In the genomic region with DNA sequence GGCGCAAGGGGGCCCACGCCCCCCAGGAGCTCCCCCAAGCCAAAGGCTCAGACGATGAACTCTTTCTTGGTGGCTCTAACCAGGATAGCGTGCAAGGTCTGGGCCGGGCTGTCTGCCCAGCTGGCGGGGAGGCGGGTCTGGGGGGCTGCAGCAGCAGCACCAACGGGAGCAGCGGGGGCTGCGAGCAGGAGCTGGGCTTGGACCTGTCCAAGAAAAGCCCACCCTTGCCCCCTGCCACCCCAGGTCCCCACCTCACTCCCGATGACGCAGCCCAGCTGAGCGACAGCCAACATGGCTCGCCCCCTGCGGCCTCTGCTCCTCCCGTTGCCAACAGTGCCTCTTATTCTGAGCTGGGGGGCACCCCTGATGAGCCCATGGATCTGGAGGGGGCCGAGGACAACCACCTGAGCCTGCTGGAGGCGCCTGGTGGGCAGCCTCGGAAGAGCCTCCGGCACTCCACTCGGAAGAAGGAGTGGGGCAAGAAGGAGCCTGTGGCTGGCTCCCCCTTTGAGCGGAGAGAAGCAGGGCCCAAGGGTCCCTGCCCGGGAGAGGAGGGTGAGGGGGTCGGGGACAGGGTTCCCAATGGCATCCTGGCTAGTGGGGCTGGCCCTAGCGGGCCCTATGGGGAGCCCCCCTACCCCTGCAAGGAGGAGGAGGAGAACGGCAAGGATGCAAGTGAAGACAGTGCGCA, we compare ENCODE assay signal across 23 cellular contexts. TPM values are rescaled to one million over a fixed set of nuclear protein-coding genes. Genes with fewer than 3 reads are reported as not detected.
A peak's percentile ranks its signal among the peaks of the same experiment; 100 is the strongest.
DNase-seq lines count a peak whose midpoint lies in the region; ATAC-seq and TF ChIP-seq lines count a peak whose summit lies in the region.
"Had no signal": no experiment of that assay in that cellular context is flagged by ENCODE, and none has a peak within 500 bp of the region (broad histone marks: within the 10 kb centered on the region; RNA-seq: fewer than 3 reads in every experiment).

No MANE protein-coding gene starts in this region.

- H3K27me3 ChIP-seq in heart right ventricle (no peaks in the 10 kb centered on the region), upper lobe of left lung (no peaks in the 10 kb centered on the region)

- no peak for ATAC-seq in heart right ventricle
- no peak for ATAC-seq in upper lobe of left lung (ENCODE audit: low FRiP score in 2 of 2)
- ATAC-seq in HG02759 (IDR thresholded peaks at IDR 0.05; ENCODE audit: unreplicated experiment): no peak
- ATAC-seq: GM23338, WTC11 had no signal

- H3K4me1 ChIP-seq in heart right ventricle: peaks cover 0 to 12% (median 0%) of the 10 kb centered on the region in 9 donors
- no peaks in the 10 kb centered on the region for H3K4me1 ChIP-seq in upper lobe of left lung

- no peaks in the 10 kb centered on the region for H3K27me3 Mint-ChIP-seq in activated naive CD4-positive, alpha-beta T cell treated with anti-CD3 and anti-CD28 coated beads for 36 hours (ENCODE audit: low read depth)
- no peaks in the 10 kb centered on the region for H3K27me3 Mint-ChIP-seq in nephron progenitor cell (ENCODE audit: low read depth, poor library complexity)
- H3K27me3 Mint-ChIP-seq: CD4-positive, alpha-beta T cell had no signal

- no peak overlapping the region for H3K27ac Mint-ChIP-seq in activated naive CD4-positive, alpha-beta T cell treated with anti-CD3 and anti-CD28 coated beads for 36 hours
- H3K27ac Mint-ChIP-seq in nephron progenitor cell: peak overlapping the region; percentile 69
- H3K27ac Mint-ChIP-seq: CD4-positive, alpha-beta T cell; GM23338; mesothelial cell of epicardium; WTC11 had no signal

- H3K9me3 Mint-ChIP-seq in activated naive CD4-positive, alpha-beta T cell treated with anti-CD3 and anti-CD28 coated beads for 36 hours: no peaks in the 10 kb centered on the region
- no peaks in the 10 kb centered on the region for H3K9me3 Mint-ChIP-seq in nephron progenitor cell
- H3K9me3 Mint-ChIP-seq: CD4-positive, alpha-beta T cell; GM23338; mesothelial cell of epicardium; neural crest cell; WTC11 had no signal

- H3K27ac ChIP-seq in heart right ventricle: no peak overlapping the region
- no peak overlapping the region for H3K27ac ChIP-seq in upper lobe of left lung
- H3K27ac ChIP-seq: HL-60 had no signal

- H3K36me3 Mint-ChIP-seq in activated naive CD4-positive, alpha-beta T cell treated with anti-CD3 and anti-CD28 coated beads for 36 hours (ENCODE audit: low read depth): peaks cover 2% of the 10 kb centered on the region
- H3K36me3 Mint-ChIP-seq in nephron progenitor cell (ENCODE audit: low read depth): peaks cover 10% of the 10 kb centered on the region
- H3K36me3 Mint-ChIP-seq: mesothelial cell of epicardium had no signal

- H3K36me3 ChIP-seq in heart right ventricle (peaks cover 0 to 46% (median 14%) of the 10 kb centered on the region in 9 donors), upper lobe of left lung (peaks cover 0 to 38% (median 32%) of the 10 kb centered on the region in 4 donors)

- H3K4me3 Mint-ChIP-seq in activated naive CD4-positive, alpha-beta T cell treated with anti-CD3 and anti-CD28 coated beads for 36 hours: no peak overlapping the region
- no peak overlapping the region for H3K4me3 Mint-ChIP-seq in nephron progenitor cell
- H3K4me3 Mint-ChIP-seq: CD4-positive, alpha-beta T cell; GM23338; mesothelial cell of epicardium; neural crest cell; WTC11 had no signal

- no peaks in the 10 kb centered on the region for H3K4me1 Mint-ChIP-seq in activated naive CD4-positive, alpha-beta T cell treated with anti-CD3 and anti-CD28 coated beads for 36 hours (ENCODE audit: low read depth)
- peaks cover 29% of the 10 kb centered on the region for H3K4me1 Mint-ChIP-seq in nephron progenitor cell
- H3K4me1 Mint-ChIP-seq: neural crest cell had no signal

- no peak for TF ChIP-seq POLR2A in upper lobe of left lung (IDR thresholded peaks at IDR 0.05)

- intact Hi-C loops in activated naive CD4-positive, alpha-beta T cell treated with anti-CD3 and anti-CD28 coated beads for 36 hours (cut with micrococcal nuclease): no loop called here
- intact Hi-C loops in heart right ventricle (cut with DNase I): no loop called here

- DNase-seq in activated naive CD4-positive, alpha-beta T cell treated with anti-CD3 and anti-CD28 coated beads, Interleukin-2, amount 50 U/mL, for 16 hours: peak; percentile 5
- DNase-seq in activated naive CD4-positive, alpha-beta T cell treated with anti-CD3 and anti-CD28 coated beads for 36 hours: no peak
- DNase-seq in heart right ventricle: peak; percentile 3 to 10
- DNase-seq in nephron progenitor cell: no peak
- DNase-seq in upper lobe of left lung: peak; percentile 13 to 81
- no peak for DNase-seq in NCI-H226
- DNase-seq in nucleus accumbens (lab: John Stamatoyannopoulos, UW): no peak
- DNase-seq: anterior cingulate cortex, caudate nucleus, erythroblast, foreskin melanocyte, NCI-H1105 treated with DMSO at 0.1 percent for 48 hours, NCI-H2107, NCI-H510A, substantia nigra, T-helper 9 cell had no signal

- H3K4me3 ChIP-seq in heart right ventricle: no peak overlapping the region
- no peak overlapping the region for H3K4me3 ChIP-seq in upper lobe of left lung
- H3K4me3 ChIP-seq: GM23338 had no signal

- H3K9me3 ChIP-seq in heart right ventricle (no peaks in the 10 kb centered on the region), upper lobe of left lung (no peaks in the 10 kb centered on the region)

- CTCF ChIA-PET in activated naive CD4-positive, alpha-beta T cell treated with anti-CD3 and anti-CD28 coated beads for 36 hours (lab: Charles Lee): no interaction called here

- TF ChIP-seq CTCF in heart right ventricle (IDR thresholded peaks at IDR 0.05) (no peak), nephron progenitor cell (IDR thresholded peaks at IDR 0.05) (no peak), upper lobe of left lung (IDR thresholded peaks at IDR 0.05) (no peak)

- WGBS in heart right ventricle, 2 donors: 95% methylated on average over 26 to 27 of the region's 27 CpGs
- WGBS in upper lobe of left lung, 2 donors: 86 to 96% methylated on average over 5 to 26 of the region's 27 CpGs

- TF ChIP-seq EP300 in upper lobe of left lung (IDR thresholded peaks at IDR 0.05): no peak

RNA-seq across cellular contexts. Expression of a gene that starts 21.6 kb away (rescaled TPM):
- total RNA-seq in activated naive CD4-positive, alpha-beta T cell treated with anti-CD3 and anti-CD28 coated beads for 36 hours: under 1 TPM in 1 of 2 experiments, not detected in 1; 0.22 TPM
- 1 to 10 TPM in 2 of 10 donors, under 1 TPM in 6, not detected in 2; 0.26 to 1.8 (median 0.85) TPM for total RNA-seq in heart right ventricle
- polyA plus RNA-seq in heart right ventricle: 1 to 10 TPM in 1 of 2 donors, under 1 TPM in 1; 0.70 to 1.1 TPM
- 1 to 10 TPM in 5 of 6 donors, under 1 TPM in 1; 1.00 to 2.9 (median 1.5) TPM for total RNA-seq in upper lobe of left lung

RNA-seq across cellular contexts. Expression of a gene that starts 28.4 kb away (rescaled TPM):
- 1 to 10 TPM; 3.1 to 3.3 TPM for total RNA-seq in activated naive CD4-positive, alpha-beta T cell treated with anti-CD3 and anti-CD28 coated beads for 36 hours
- total RNA-seq in heart right ventricle (1 to 10 TPM; 1.2 to 2.4 (median 1.8) TPM), upper lobe of left lung (10 to 100 TPM in 1 of 6 donors, 1 to 10 TPM in 5; 4.4 to 11.5 (median 5.7) TPM)
- 1 to 10 TPM in 1 of 2 donors, under 1 TPM in 1; 0.65 to 2.0 TPM for polyA plus RNA-seq in heart right ventricle

Comparison
In these comparisons a context has a peak if more than half of its experiments do, and no peak if none do; other contexts are left out.
1. DNase-seq: peak in activated naive CD4-positive, alpha-beta T cell treated with anti-CD3 and anti-CD28 coated beads, Interleukin-2, amount 50 U/mL, for 16 hours (single experiment), heart right ventricle (2 of 2) and upper lobe of left lung (2 of 2); none in activated naive CD4-positive, alpha-beta T cell treated with anti-CD3 and anti-CD28 coated beads for 36 hours (single experiment), nephron progenitor cell (single experiment), NCI-H226 (single experiment) and nucleus accumbens (0 of 56).